ENCODE assay signal across 6 cellular contexts in genomic region chr15:90264649-90265048, GRCh38. TPM values are rescaled to one million over a fixed set of nuclear protein-coding genes. Genes with fewer than 3 reads are reported as not detected.
DNase-seq lines count a peak whose midpoint lies in the region; ATAC-seq and TF ChIP-seq lines count a peak whose summit lies in the region.

No MANE protein-coding gene starts in this region.

- H3K9me3 ChIP-seq in ES-I3 (ENCODE audit: control insufficient read depth, insufficient read depth, low read length) (no peaks in the 10 kb centered on the region), WERI-Rb-1 (ENCODE audit: severe bottlenecking) (no peaks in the 10 kb centered on the region), left ventricle myocardium inferior (replicated peaks) (no peaks in the 10 kb centered on the region), thoracic aorta (no peaks in the 10 kb centered on the region)

- DNase-seq in WERI-Rb-1 = no peak
- no peak for DNase-seq in left ventricle myocardium inferior
- no peak for DNase-seq in thoracic aorta (ENCODE audit: low spot score)
- no peak for DNase-seq in NCI-H2227 treated with DMSO at 0.1 percent for 48 hours (lab: John Stamatoyannopoulos, UW)
- no peak for DNase-seq in NCI-H526 (lab: John Stamatoyannopoulos, UW)

- H3K4me3 ChIP-seq in WERI-Rb-1 (ENCODE audit: low read depth, low read length) (peak overlapping the region; percentile 83), left ventricle myocardium inferior (peak overlapping the region; percentile 87), thoracic aorta (peak overlapping the region; percentile 93)

- peak overlapping the region; percentile 91 for H3K9ac ChIP-seq in ES-I3 (ENCODE audit: low read depth, low read length)

- TF ChIP-seq CTCF in WERI-Rb-1 (IDR thresholded peaks at IDR 0.05; ENCODE audit: low read depth, low read length) (no peak), left ventricle myocardium inferior (IDR thresholded peaks at IDR 0.05; ENCODE audit: borderline replicate concordance) (no peak), thoracic aorta (IDR thresholded peaks at IDR 0.05) (no peak)

- H3K27me3 ChIP-seq in WERI-Rb-1 (ENCODE audit: insufficient read depth, low read depth, severe bottlenecking) (no peaks in the 10 kb centered on the region), left ventricle myocardium inferior (ENCODE audit: low read depth) (no peaks in the 10 kb centered on the region), thoracic aorta (replicated peaks; ENCODE audit: insufficient read depth) (no peaks in the 10 kb centered on the region)

- intact Hi-C loops in left ventricle myocardium inferior (cut with micrococcal nuclease) = no loop called here

- H3K27ac ChIP-seq in WERI-Rb-1 (peak overlapping the region; percentile 96), left ventricle myocardium inferior (replicated peaks) (peak overlapping the region; percentile 98), thoracic aorta (peak overlapping the region; percentile 90 to 97)

- no peak for ATAC-seq in thoracic aorta (ENCODE audit: insufficient number of reproducible peaks, low FRiP score, low read depth)

- H3K4me1 ChIP-seq in ES-I3 (ENCODE audit: insufficient read depth, low read length) (peaks cover 5% of the 10 kb centered on the region), left ventricle myocardium inferior (peaks cover 58% of the 10 kb centered on the region), thoracic aorta (ENCODE audit: control insufficient read depth in 1 of 2, low read depth in 2 of 2) (peaks cover 31 to 40% of the 10 kb centered on the region in 2 donors)

- H3K36me3 ChIP-seq in ES-I3 (ENCODE audit: insufficient read depth, low read length) (peaks cover 8% of the 10 kb centered on the region; the same call in 1 of the 2 replicates), WERI-Rb-1 (peaks cover 23% of the 10 kb centered on the region), left ventricle myocardium inferior (peaks cover 11% of the 10 kb centered on the region), thoracic aorta (no peaks in the 10 kb centered on the region)

RNA-seq across cellular contexts. Expression of gene NGRN, which starts 0.8 kb away (rescaled TPM):
- 120 TPM for total RNA-seq in left ventricle myocardium inferior
- total RNA-seq in thoracic aorta = 10 to 100 TPM; 63.5 to 97.5 TPM

RNA-seq across cellular contexts. Expression of gene TTLL13, which starts 15.3 kb away (rescaled TPM):
- total RNA-seq in left ventricle myocardium inferior (0.19 TPM), thoracic aorta (not detected)

RNA-seq across cellular contexts. Expression of gene GDPGP1, which starts 30.6 kb away (rescaled TPM):
- total RNA-seq in left ventricle myocardium inferior = 15.5 TPM
- 10 to 100 TPM in 1 of 2 donors, 1 to 10 TPM in 1; 5.0 to 23.4 TPM for total RNA-seq in thoracic aorta

RNA-seq across cellular contexts. Expression of gene CIB1, which starts 30.9 kb away (rescaled TPM):
- total RNA-seq in left ventricle myocardium inferior (69.6 TPM), thoracic aorta (10 to 100 TPM; 18.0 to 35.6 TPM)
